13 cellular contexts compared by ENCODE assay signal in genomic region chr3:129039271-129040038, GRCh38. TPM values are rescaled to one million over a fixed set of nuclear protein-coding genes. Genes with fewer than 3 reads are reported as not detected.
DNase-seq lines count a peak whose midpoint lies in the region; ATAC-seq and TF ChIP-seq lines count a peak whose summit lies in the region.
"Had no signal": no experiment of that assay in that cellular context is flagged by ENCODE, and none has a peak within 500 bp of the region (broad histone marks: within the 10 kb centered on the region; RNA-seq: fewer than 3 reads in every experiment).

No MANE protein-coding gene starts in this region.

- TF ChIP-seq POLR2A in lower leg skin (IDR thresholded peaks at IDR 0.05), result no peak

- H3K9me3 Mint-ChIP-seq in CD8-positive, alpha-beta memory T cell, result no peaks in the 10 kb centered on the region
- H3K9me3 Mint-ChIP-seq in CD8-positive, alpha-beta T cell, result no peaks in the 10 kb centered on the region
- H3K9me3 Mint-ChIP-seq: T-helper 1 cell treated with Interleukin-12 subunit alpha and Interleukin-12 subunit beta and Interleukin-4 antibody, amounts not matched to agents 30 μg/mL and 1 μg/mL, for 36 hours had no signal

- POLR2A ChIA-PET in CD8-positive, alpha-beta memory T cell (lab: Charles Lee), result no interaction called here
- POLR2A ChIA-PET in CD8-positive, alpha-beta T cell (lab: Charles Lee), result interaction anchor here (1.6 kb wide), 1 partner anchor 79 kb away, joined by 3 read pairs; no protein-coding TSS in a partner anchor

- no peaks in the 10 kb centered on the region for H3K9me3 ChIP-seq in RWPE2 (ENCODE audit: severe bottlenecking)
- H3K9me3 ChIP-seq in CD8-positive, alpha-beta memory T cell (ENCODE audit: low read length), result no peaks in the 10 kb centered on the region
- no peaks in the 10 kb centered on the region for H3K9me3 ChIP-seq in CD8-positive, alpha-beta T cell (ENCODE audit: low read length)
- H3K9me3 ChIP-seq: breast epithelium had no signal

- H3K4me3 ChIP-seq in RWPE2 (ENCODE audit: severe bottlenecking), result no peak overlapping the region
- H3K4me3 ChIP-seq in CD8-positive, alpha-beta memory T cell (ENCODE audit: low read length), result no peak overlapping the region
- H3K4me3 ChIP-seq in CD8-positive, alpha-beta T cell (ENCODE audit: low read depth, low read length), result no peak overlapping the region
- H3K4me3 ChIP-seq in lower leg skin (ENCODE audit: low read depth, poor library complexity, severe bottlenecking), result no peak overlapping the region
- H3K4me3 ChIP-seq: breast epithelium, smooth muscle cell had no signal

- intact Hi-C loops in CD8-positive, alpha-beta T cell (cut with DNase I, micrococcal nuclease), result no loop called here
- intact Hi-C loops in lower leg skin (cut with DNase I; ENCODE audit: low total_unique reads), result no loop called here

- CTCF ChIA-PET in CD8-positive, alpha-beta memory T cell (lab: Charles Lee), result interaction anchor here (0.9 to 1.4 kb wide), 3 partner anchors 12 to 69 kb away, joined by 3 to 5 read pairs (median 4); no protein-coding TSS in a partner anchor
- CTCF ChIA-PET in CD8-positive, alpha-beta T cell (lab: Charles Lee), result interaction anchor here (1.2 to 6.3 kb wide), 4 partner anchors 13 to 206 kb away, joined by 3 to 29 read pairs (median 22); no protein-coding TSS in a partner anchor

- no peak overlapping the region for H3K27ac Mint-ChIP-seq in CD8-positive, alpha-beta memory T cell
- no peak overlapping the region for H3K27ac Mint-ChIP-seq in CD8-positive, alpha-beta T cell
- H3K27ac Mint-ChIP-seq: memory B cell; T-helper 1 cell treated with Interleukin-12 subunit alpha and Interleukin-12 subunit beta and Interleukin-4 antibody, amounts not matched to agents 30 μg/mL and 1 μg/mL, for 36 hours had no signal

- 42 to 59% methylated on average over 11 of the region's 14 CpGs for WGBS in lower leg skin, 2 donors

- no peak overlapping the region for H3K27ac ChIP-seq in RWPE2 (ENCODE audit: poor library complexity, severe bottlenecking)
- no peak overlapping the region for H3K27ac ChIP-seq in CD8-positive, alpha-beta memory T cell (ENCODE audit: low read depth, low read length)
- no peak overlapping the region for H3K27ac ChIP-seq in CD8-positive, alpha-beta T cell (ENCODE audit: low read depth, low read length)
- H3K27ac ChIP-seq: breast epithelium had no signal

- H3K36me3 ChIP-seq in RWPE2 (ENCODE audit: low read depth), result no peaks in the 10 kb centered on the region
- no peaks in the 10 kb centered on the region for H3K36me3 ChIP-seq in CD8-positive, alpha-beta memory T cell (ENCODE audit: insufficient read depth, low read length)
- no peaks in the 10 kb centered on the region for H3K36me3 ChIP-seq in CD8-positive, alpha-beta T cell (ENCODE audit: insufficient read depth, low read length)
- H3K36me3 ChIP-seq: breast epithelium had no signal

- H3K27me3 Mint-ChIP-seq in CD8-positive, alpha-beta memory T cell, result peaks cover 11 to 39% of the 10 kb centered on the region in 2 donors
- H3K27me3 Mint-ChIP-seq in CD8-positive, alpha-beta T cell (ENCODE audit: low read depth), result peaks cover 13% of the 10 kb centered on the region

- DNase-seq in D341Med (ENCODE audit: low spot score) (peak; percentile 56), NCI-H1105 treated with DMSO at 0.1 percent for 48 hours (lab: John Stamatoyannopoulos, UW) (peak; percentile 91), RWPE2 (ENCODE audit: low spot score) (no peak), left lobe of liver (ENCODE audit: low spot score) (no peak), lower leg skin (ENCODE audit: low spot score in 2 of 2) (no peak)
- DNase-seq in CD8-positive, alpha-beta memory T cell, result no peak
- no peak for DNase-seq in CD8-positive, alpha-beta T cell
- DNase-seq: NCI-H1930 had no signal

- peaks cover 0 to 10% (median 6%) of the 10 kb centered on the region in 3 donors for H3K4me1 Mint-ChIP-seq in CD8-positive, alpha-beta memory T cell
- H3K4me1 Mint-ChIP-seq in CD8-positive, alpha-beta T cell (ENCODE audit: low read depth), result peaks cover 21% of the 10 kb centered on the region

- ATAC-seq in RWPE2 (ENCODE audit: low read depth) (peak; percentile 36; the same call in 1 of the 3 replicates), left lobe of liver (peak; percentile 31), HG03135 (IDR thresholded peaks at IDR 0.05; ENCODE audit: unreplicated experiment) (no peak)
- ATAC-seq in CD8-positive, alpha-beta T cell, result no peak

- TF ChIP-seq CTCF in RWPE2 (IDR thresholded peaks at IDR 0.05; ENCODE audit: poor library complexity, severe bottlenecking) (no peak), lower leg skin (IDR thresholded peaks at IDR 0.05) (no peak)
- no peak for TF ChIP-seq CTCF in CD8-positive, alpha-beta T cell (IDR thresholded peaks at IDR 0.05)

- no peak overlapping the region for H3K4me3 Mint-ChIP-seq in CD8-positive, alpha-beta memory T cell
- no peak overlapping the region for H3K4me3 Mint-ChIP-seq in CD8-positive, alpha-beta T cell
- H3K4me3 Mint-ChIP-seq: memory B cell; T-helper 1 cell treated with Interleukin-12 subunit alpha and Interleukin-12 subunit beta and Interleukin-4 antibody, amounts not matched to agents 30 μg/mL and 1 μg/mL, for 36 hours had no signal

- no peaks in the 10 kb centered on the region for H3K27me3 ChIP-seq in RWPE2 (ENCODE audit: insufficient read depth, poor library complexity, severe bottlenecking)
- H3K27me3 ChIP-seq in CD8-positive, alpha-beta memory T cell (ENCODE audit: insufficient read depth, low read length, poor library complexity, severe bottlenecking), result no peaks in the 10 kb centered on the region
- H3K27me3 ChIP-seq in CD8-positive, alpha-beta T cell (ENCODE audit: insufficient read depth, low read length), result no peaks in the 10 kb centered on the region
- H3K27me3 ChIP-seq: breast epithelium had no signal

- no peaks in the 10 kb centered on the region for H3K4me1 ChIP-seq in RWPE2 (ENCODE audit: insufficient read depth, poor library complexity, severe bottlenecking)
- peaks cover 10% of the 10 kb centered on the region for H3K4me1 ChIP-seq in CD8-positive, alpha-beta memory T cell (ENCODE audit: insufficient read depth, low read length)
- H3K4me1 ChIP-seq in CD8-positive, alpha-beta T cell (ENCODE audit: insufficient read depth, low read length), result peaks cover 23% of the 10 kb centered on the region
- H3K4me1 ChIP-seq: breast epithelium had no signal

- H3K36me3 Mint-ChIP-seq in CD8-positive, alpha-beta memory T cell, result peaks cover 0 to 14% (median 0%) of the 10 kb centered on the region in 3 donors
- no peaks in the 10 kb centered on the region for H3K36me3 Mint-ChIP-seq in CD8-positive, alpha-beta T cell

RNA-seq across cellular contexts. Expression of gene GP9, which starts 21.1 kb away (rescaled TPM):
- total RNA-seq in left lobe of liver, result 0.20 TPM
- total RNA-seq in CD8-positive, alpha-beta memory T cell, result not detected
- polyA plus RNA-seq in CD8-positive, alpha-beta memory T cell, result not detected
- not detected for total RNA-seq in CD8-positive, alpha-beta T cell
- total RNA-seq in lower leg skin, result not detected
- total RNA-seq: smooth muscle cell had no signal
- polyA plus RNA-seq: smooth muscle cell had no signal

RNA-seq across cellular contexts. Expression of gene EFCC1, which starts 38.4 kb away (rescaled TPM):
- total RNA-seq in left lobe of liver (0.53 TPM), lower leg skin (1 to 10 TPM in 3 of 4 donors, under 1 TPM in 1; 0.80 to 3.0 (median 2.2) TPM)
- under 1 TPM in 1 of 2 experiments, not detected in 1; 0.11 TPM for total RNA-seq in CD8-positive, alpha-beta memory T cell
- 0.22 TPM for polyA plus RNA-seq in CD8-positive, alpha-beta memory T cell
- under 1 TPM; 0.17 to 0.24 TPM for total RNA-seq in CD8-positive, alpha-beta T cell
- total RNA-seq: smooth muscle cell had no signal

RNA-seq across cellular contexts. Expression of gene CFAP92, which starts 45.6 kb away (rescaled TPM):
- not detected for total RNA-seq in left lobe of liver
- under 1 TPM in 1 of 2 experiments, not detected in 1; 0.13 TPM for total RNA-seq in CD8-positive, alpha-beta memory T cell
- 0.24 TPM for polyA plus RNA-seq in CD8-positive, alpha-beta memory T cell
- under 1 TPM; 0.60 to 0.75 TPM for total RNA-seq in CD8-positive, alpha-beta T cell
- under 1 TPM; 0.19 to 0.59 (median 0.25) TPM for total RNA-seq in lower leg skin

Comparison
In these comparisons a context has a peak if more than half of its experiments do, and no peak if none do; other contexts are left out.
1. DNase-seq: peak in D341Med (single experiment) and NCI-H1105 treated with DMSO at 0.1 percent for 48 hours (single experiment); none in RWPE2 (single experiment), left lobe of liver (single experiment), CD8-positive, alpha-beta memory T cell (0 of 5), CD8-positive, alpha-beta T cell (0 of 7) and lower leg skin (0 of 2).
2. ATAC-seq: peak in RWPE2 (single experiment) and left lobe of liver (single experiment); none in HG03135 (single experiment) and CD8-positive, alpha-beta T cell (single experiment).